9 cellular contexts compared by ENCODE assay signal in genomic region chr1:9835758-9836631, GRCh38. TPM values are rescaled to one million over a fixed set of nuclear protein-coding genes. Genes with fewer than 3 reads are reported as not detected.
DNase-seq lines count a peak whose midpoint lies in the region; ATAC-seq and TF ChIP-seq lines count a peak whose summit lies in the region.
"Had no signal": no experiment of that assay in that cellular context is flagged by ENCODE, and none has a peak within 500 bp of the region (broad histone marks: within the 10 kb centered on the region; RNA-seq: fewer than 3 reads in every experiment).

No MANE protein-coding gene starts in this region.

- H4K20me1 ChIP-seq in BLaER1 treated with 17β-estradiol and CSF1 and Interleukin-3, amounts not matched to agents 10 nM and 100 nM, result peaks cover 0 to 7% (median 0%) of the 10 kb centered on the region in 11 experiments; a peak in 1 of 22 replicates

- ATAC-seq in mucosa of descending colon, result peak; percentile 77
- no peak for ATAC-seq in HG03469 (IDR thresholded peaks at IDR 0.05; ENCODE audit: unreplicated experiment)
- ATAC-seq in GM21515 (IDR thresholded peaks at IDR 0.05; ENCODE audit: unreplicated experiment), result no peak

- H3K4me1 ChIP-seq in BLaER1 treated with 17β-estradiol and CSF1 and Interleukin-3, amounts not matched to agents 10 nM and 100 nM, result peaks cover 29 to 40% (median 33%) of the 10 kb centered on the region in 10 experiments
- H3K4me1 ChIP-seq in duodenal mucosa (ENCODE audit: control insufficient read depth in 1 of 2, insufficient read depth in 2 of 2, low read length in 2 of 2), result peaks cover 17 to 28% of the 10 kb centered on the region in 2 donors
- peaks cover 20% of the 10 kb centered on the region for H3K4me1 ChIP-seq in mucosa of descending colon (ENCODE audit: low read depth)

- no peak for TF ChIP-seq CTCF in mucosa of descending colon (IDR thresholded peaks at IDR 0.05)

- DNase-seq in NCI-H226, result peak; percentile 61
- peak; percentile 56 to 75 (median 70) for DNase-seq in mucosa of descending colon
- DNase-seq in NOMO-1 treated with dmso at 0.1 percent for 144 hours (lab: John Stamatoyannopoulos, UW; ENCODE audit: unreplicated experiment), result no peak
- DNase-seq in GM19238 (ENCODE audit: insufficient read length, low spot score), result no peak

- H3K9ac ChIP-seq in BLaER1 treated with 17β-estradiol and CSF1 and Interleukin-3, amounts not matched to agents 10 nM and 100 nM, result peak overlapping the region in 7 of 11 experiments; percentile 13 to 56 (median 29); a peak in 6 of 22 replicates
- peak overlapping the region in 1 of 2 donors; percentile 25 for H3K9ac ChIP-seq in duodenal mucosa (ENCODE audit: low read depth in 1 of 2, low read length in 2 of 2)
- H3K9ac ChIP-seq: KMS-11 had no signal

- no peaks in the 10 kb centered on the region for H3K9me3 ChIP-seq in BLaER1 treated with 17β-estradiol and CSF1 and Interleukin-3, amounts not matched to agents 10 nM and 100 nM (replicated peaks in 1 of 11)
- H3K9me3 ChIP-seq in duodenal mucosa (ENCODE audit: control insufficient read depth in 1 of 2, low read length in 2 of 2) (no peaks in the 10 kb centered on the region), mucosa of descending colon (no peaks in the 10 kb centered on the region)

- H3K27me3 ChIP-seq in BLaER1 treated with 17β-estradiol and CSF1 and Interleukin-3, amounts not matched to agents 10 nM and 100 nM, result no peaks in the 10 kb centered on the region
- no peaks in the 10 kb centered on the region for H3K27me3 ChIP-seq in duodenal mucosa (ENCODE audit: control insufficient read depth in 1 of 2, insufficient read depth in 2 of 2, low read length in 2 of 2)

- H3K36me3 ChIP-seq in BLaER1 treated with 17β-estradiol and CSF1 and Interleukin-3, amounts not matched to agents 10 nM and 100 nM, result no peaks in the 10 kb centered on the region
- no peaks in the 10 kb centered on the region for H3K36me3 ChIP-seq in duodenal mucosa (ENCODE audit: control insufficient read depth in 1 of 2, insufficient read depth in 2 of 2, low read length in 2 of 2)
- H3K36me3 ChIP-seq in mucosa of descending colon (ENCODE audit: low read depth), result no peaks in the 10 kb centered on the region

- H3K4me3 ChIP-seq in BLaER1 treated with 17β-estradiol and CSF1 and Interleukin-3, amounts not matched to agents 10 nM and 100 nM, result no peak overlapping the region
- H3K4me3 ChIP-seq in duodenal mucosa (ENCODE audit: low read depth in 1 of 2, low read length in 2 of 2), result peak overlapping the region; percentile 3 to 7
- no peak overlapping the region for H3K4me3 ChIP-seq in mucosa of descending colon

- peak overlapping the region; percentile 57 to 84 (median 72) for H3K4me2 ChIP-seq in BLaER1 treated with 17β-estradiol and CSF1 and Interleukin-3, amounts not matched to agents 10 nM and 100 nM
- H3K4me2 ChIP-seq: KMS-11 had no signal

- intact Hi-C loops in mucosa of descending colon (cut with DNase I, micrococcal nuclease), result no loop called here

- H3K27ac ChIP-seq in BLaER1 treated with 17β-estradiol and CSF1 and Interleukin-3, amounts not matched to agents 10 nM and 100 nM, result no peak overlapping the region
- H3K27ac ChIP-seq in duodenal mucosa (ENCODE audit: low read depth, low read length), result peak overlapping the region; percentile 32
- H3K27ac ChIP-seq: KMS-11 had no signal

RNA-seq across cellular contexts. Expression of gene CLSTN1, which starts 12.2 kb away (rescaled TPM):
- 100 to 1,000 TPM; 166 to 275 (median 224) TPM for total RNA-seq in mucosa of descending colon

Comparison
In these comparisons a context has a peak if more than half of its experiments do, and no peak if none do; other contexts are left out.
1. H3K4me3 ChIP-seq: peak in duodenal mucosa (2 of 2); none in BLaER1 treated with 17β-estradiol and CSF1 and Interleukin-3, amounts not matched to agents 10 nM and 100 nM (0 of 10) and mucosa of descending colon (single experiment).
2. DNase-seq: peak in NCI-H226 (single experiment) and mucosa of descending colon (3 of 3); none in NOMO-1 treated with dmso at 0.1 percent for 144 hours (single experiment) and GM19238 (single experiment).